ENCODE assay signal across 27 cellular contexts in genomic region chr10:126683466-126683865, GRCh38. TPM values are rescaled to one million over a fixed set of nuclear protein-coding genes. Genes with fewer than 3 reads are reported as not detected.
"Had no signal": no experiment of that assay in that cellular context is flagged by ENCODE, and none has a peak within 500 bp of the region (broad histone marks: within the 10 kb centered on the region; RNA-seq: fewer than 3 reads in every experiment).

No MANE protein-coding gene starts in this region.

- H3K36me3 ChIP-seq: ovary, right lobe of liver, sigmoid colon, stomach, tibial artery, transverse colon, upper lobe of right lung, uterus had no signal

- H2AFZ ChIP-seq: parathyroid adenoma had no signal

- ATAC-seq: naive thymus-derived CD8-positive, alpha-beta T cell; natural killer cell treated with Interleukin-12 subunit alpha and Interleukin-12 subunit beta and Interleukin-15 and Interleukin-18, amount 100 ng/mL, for 72 hours; psoas muscle; right cardiac atrium; right lobe of liver; stimulated activated effector memory CD8-positive, alpha-beta T cell treated with anti-CD3 and anti-CD28 coated beads, Interleukin-12 subunit alpha, Interleukin-12 subunit beta, amount 100 ng/mL, for 72 hours; stimulated activated naive B cell treated with anti-CD40 and anti-IgM and Interleukin-4, amounts not matched to agents 10 μg/mL and 1 μg/mL and 100 μg/mL, for 72 hours; upper lobe of right lung had no signal

- DNase-seq: naive thymus-derived CD8-positive, alpha-beta T cell; nephron progenitor cell; occipital lobe; ovary; psoas muscle; right cardiac atrium; right lobe of liver; sigmoid colon; small intestine; stimulated activated CD4-positive, alpha-beta T cell treated with anti-CD3 and anti-CD28 coated beads, Interleukin-15, amount 100 ng/mL, for 24 hours; stimulated activated CD4-positive, alpha-beta T cell treated with anti-CD3 and anti-CD28 coated beads, Interleukin-2, amount 100 ng/mL, for 24 hours; stimulated activated CD4-positive, alpha-beta T cell treated with anti-CD3 and anti-CD28 coated beads, Interleukin-2, amount 100 ng/mL, for 48 hours; stimulated activated CD4-positive, alpha-beta T cell treated with anti-CD3 and anti-CD28 coated beads, Interleukin-4, amount 100 ng/mL, for 24 hours; stimulated activated naive B cell treated with anti-CD40 and anti-IgM and Interleukin-4, amounts not matched to agents 10 μg/mL and 1 μg/mL and 100 μg/mL, for 72 hours; stimulated activated naive CD4-positive, alpha-beta T cell treated with Interleukin-2 at 50 U/mL for 16 hours; stomach; testis; tibial artery; transverse colon; upper lobe of right lung; uterus had no signal

- H3K9ac ChIP-seq: parathyroid adenoma had no signal

- H3K27me3 ChIP-seq: ovary, right lobe of liver, sigmoid colon, stomach, testis, tibial artery, transverse colon, upper lobe of right lung, uterus had no signal

- H3K4me1 ChIP-seq: parathyroid adenoma, psoas muscle, right lobe of liver, sigmoid colon, stomach, testis, tibial artery, transverse colon, upper lobe of right lung, uterus had no signal

- H3K4me3 ChIP-seq: ovary, psoas muscle, right lobe of liver, sigmoid colon, stomach, testis, tibial artery, transverse colon, upper lobe of right lung, uterus had no signal

- H3K27ac ChIP-seq: ovary, parathyroid adenoma, psoas muscle, right lobe of liver, sigmoid colon, stomach, testis, tibial artery, transverse colon, upper lobe of right lung, uterus had no signal

- H3K9me3 ChIP-seq: ovary, psoas muscle, right lobe of liver, sigmoid colon, stomach, testis, tibial artery, transverse colon, upper lobe of right lung, uterus had no signal

RNA-seq across cellular contexts. Expression of gene C10orf90, which starts 13.0 kb away (rescaled TPM):
- total RNA-seq: naive thymus-derived CD8-positive, alpha-beta T cell; natural killer cell treated with Interleukin-12 subunit alpha and Interleukin-12 subunit beta and Interleukin-15 and Interleukin-18, amount 100 ng/mL, for 72 hours; ovary; progenitor cell of endocrine pancreas; renal cortical epithelial cell; stomach; transverse colon; upper lobe of right lung had no signal
- polyA plus RNA-seq: naive thymus-derived CD8-positive, alpha-beta T cell; ovary; right cardiac atrium; small intestine; stomach; urinary bladder had no signal
